ENCODE assay signal across 31 cellular contexts in the genomic region with DNA sequence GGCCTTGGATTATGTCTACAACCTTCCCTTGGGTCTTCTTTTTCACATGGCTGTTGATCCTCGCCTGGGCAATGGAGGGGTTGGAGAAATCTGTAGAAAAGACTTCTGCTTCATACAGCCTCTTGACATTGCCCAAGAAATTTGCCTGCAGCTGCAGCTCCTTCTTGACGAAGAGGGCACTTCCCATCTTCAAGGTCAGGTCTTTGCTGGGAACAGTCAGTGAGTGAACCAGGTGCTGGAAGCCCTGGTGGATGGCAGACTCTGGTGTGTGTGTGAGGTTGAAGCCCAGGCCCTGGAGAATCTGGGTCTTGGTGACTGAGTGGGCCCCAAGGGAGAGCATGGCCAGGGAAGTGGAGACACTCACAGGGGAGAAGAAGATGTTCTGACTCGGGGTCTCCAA. TPM values are rescaled to one million over a fixed set of nuclear protein-coding genes. Genes with fewer than 3 reads are reported as not detected.
"Had no signal": no experiment of that assay in that cellular context is flagged by ENCODE, and none has a peak within 500 bp of the region (broad histone marks: within the 10 kb centered on the region; RNA-seq: fewer than 3 reads in every experiment).

No MANE protein-coding gene starts in this region.

- H3K4me1 ChIP-seq: SJCRH30 had no signal

- H3K4me1 Mint-ChIP-seq: activated CD4-positive, alpha-beta T cell treated with anti-CD3 and anti-CD28 coated beads, Interleukin-2, amount 10 ng/mL, durations not matched to agents 24 days and 14 days; activated naive CD8-positive, alpha-beta T cell treated with anti-CD3 and anti-CD28 coated beads for 36 hours had no signal

- H3K27me3 Mint-ChIP-seq: activated CD4-positive, alpha-beta T cell treated with anti-CD3 and anti-CD28 coated beads, Interleukin-2, amount 10 ng/mL, durations not matched to agents 24 days and 14 days had no signal

- H3K9me3 Mint-ChIP-seq: T-helper 2 cell treated with Interferon-gamma antibody and Interleukin-4, amounts not matched to agents 5 μg/mL and 100 μg/mL, for 36 hours had no signal

- ATAC-seq: activated CD8-positive, alpha-beta T cell treated with anti-CD3 and anti-CD28 coated beads for 36 hours had no signal

- H3K9ac ChIP-seq: KMS-11 had no signal

- H3K27ac ChIP-seq: cardiac muscle cell, KMS-11, SJCRH30, SK-N-MC had no signal

- H3K4me2 ChIP-seq: KMS-11 had no signal

- H3K27ac Mint-ChIP-seq: activated CD4-positive, alpha-beta T cell treated with anti-CD3 and anti-CD28 coated beads, Interleukin-2, amount 10 ng/mL, durations not matched to agents 24 days and 14 days; activated CD8-positive, alpha-beta T cell treated with anti-CD3 and anti-CD28 coated beads for 36 hours; activated naive CD8-positive, alpha-beta T cell treated with anti-CD3 and anti-CD28 coated beads for 36 hours; T-helper 1 cell treated with Interleukin-12 subunit alpha and Interleukin-12 subunit beta and Interleukin-4 antibody, amounts not matched to agents 30 μg/mL and 1 μg/mL, for 36 hours; T-helper 2 cell treated with Interferon-gamma antibody and Interleukin-4, amounts not matched to agents 5 μg/mL and 100 μg/mL, for 36 hours had no signal

- H3K27me3 ChIP-seq: cardiac muscle cell, SJCRH30 had no signal

- H3K9me3 ChIP-seq: SJCRH30 had no signal

- H3K4me3 Mint-ChIP-seq: activated CD4-positive, alpha-beta T cell treated with anti-CD3 and anti-CD28 coated beads, Interleukin-2, amount 10 ng/mL, durations not matched to agents 24 days and 14 days; activated CD8-positive, alpha-beta T cell treated with anti-CD3 and anti-CD28 coated beads for 36 hours; activated naive CD8-positive, alpha-beta T cell treated with anti-CD3 and anti-CD28 coated beads for 36 hours; T-helper 1 cell treated with Interleukin-12 subunit alpha and Interleukin-12 subunit beta and Interleukin-4 antibody, amounts not matched to agents 30 μg/mL and 1 μg/mL, for 36 hours; T-helper 2 cell treated with Interferon-gamma antibody and Interleukin-4, amounts not matched to agents 5 μg/mL and 100 μg/mL, for 36 hours had no signal

- FAIRE-seq: TTC549 had no signal

- H3K36me3 ChIP-seq: cardiac muscle cell, SJCRH30 had no signal

- DNase-seq: activated CD4-positive, alpha-beta T cell treated with anti-CD3 and anti-CD28 coated beads, Interleukin-2, amount 10 ng/mL, durations not matched to agents 24 days and 14 days; activated CD4-positive, alpha-beta T cell treated with anti-CD3 and anti-CD28 coated beads, Interleukin-2, amount 50 U/mL, for 4 hours; activated CD8-positive, alpha-beta T cell treated with anti-CD3 and anti-CD28 coated beads for 36 hours; activated effector memory CD4-positive, alpha-beta T cell treated with Interleukin-2 at 50 U/mL for 16 hours; activated naive CD4-positive, alpha-beta T cell; activated naive CD4-positive, alpha-beta T cell treated with anti-CD3 and anti-CD28 coated beads, Interleukin-2, amount 50 U/mL, for 16 hours; activated naive CD8-positive, alpha-beta T cell treated with anti-CD3 and anti-CD28 coated beads for 36 hours; activated T-cell treated with anti-CD3 and anti-CD28 coated beads for 4 hours; activated T-cell treated with anti-CD3 and anti-CD28 coated beads, Interleukin-2, amount 50 U/mL, for 48 hours; amniotic stem cell; aorta; NCI-H1092 treated with DMSO at 0.1 percent for 48 hours; NCI-H1417; NCI-H146; NCI-H187; NCI-H2029 treated with DMSO at 0.1 percent for 48 hours; NCI-H2107; NCI-H2171; NCI-H510A; NCI-H748 treated with DMSO at 0.1 percent for 48 hours; NK-92 treated with Interleukin-12 subunit alpha and Interleukin-12 subunit beta, amount 100 ng/mL, for 24 hours; OCI-M1; SHP77; SJCRH30 had no signal

- H3K4me3 ChIP-seq: cardiac muscle cell, SJCRH30, SK-N-MC had no signal

RNA-seq across cellular contexts. Expression of a gene that starts 6.7 kb away (rescaled TPM):
- total RNA-seq: activated CD4-positive, alpha-beta T cell treated with anti-CD3 and anti-CD28 coated beads, Interleukin-2, amount 10 ng/mL, durations not matched to agents 24 days and 14 days; activated CD8-positive, alpha-beta T cell treated with anti-CD3 and anti-CD28 coated beads for 36 hours; activated naive CD8-positive, alpha-beta T cell treated with anti-CD3 and anti-CD28 coated beads for 36 hours; aorta; cardiac muscle cell; M059J; SJCRH30 had no signal
- polyA plus RNA-seq: aorta, cardiac muscle cell had no signal

RNA-seq across cellular contexts. Expression of a gene that starts 16.7 kb away (rescaled TPM):
- total RNA-seq: activated CD4-positive, alpha-beta T cell treated with anti-CD3 and anti-CD28 coated beads, Interleukin-2, amount 10 ng/mL, durations not matched to agents 24 days and 14 days; activated CD8-positive, alpha-beta T cell treated with anti-CD3 and anti-CD28 coated beads for 36 hours; activated naive CD8-positive, alpha-beta T cell treated with anti-CD3 and anti-CD28 coated beads for 36 hours; aorta; cardiac muscle cell; M059J; SJCRH30 had no signal
- polyA plus RNA-seq: aorta, cardiac muscle cell had no signal

RNA-seq across cellular contexts. Expression of a gene that starts 40.0 kb away (rescaled TPM):
- total RNA-seq: activated CD4-positive, alpha-beta T cell treated with anti-CD3 and anti-CD28 coated beads, Interleukin-2, amount 10 ng/mL, durations not matched to agents 24 days and 14 days; activated CD8-positive, alpha-beta T cell treated with anti-CD3 and anti-CD28 coated beads for 36 hours; activated naive CD8-positive, alpha-beta T cell treated with anti-CD3 and anti-CD28 coated beads for 36 hours; aorta; cardiac muscle cell; M059J; SJCRH30 had no signal
- polyA plus RNA-seq: aorta, cardiac muscle cell had no signal
